ENCODE assay signal across 11 cellular contexts in genomic region chr3:52684184-52684583, GRCh38. TPM values are rescaled to one million over a fixed set of nuclear protein-coding genes. Genes with fewer than 3 reads are reported as not detected.
DNase-seq lines count a peak whose midpoint lies in the region; ATAC-seq and TF ChIP-seq lines count a peak whose summit lies in the region.
"Had no signal": no experiment of that assay in that cellular context is flagged by ENCODE, and none has a peak within 500 bp of the region (broad histone marks: within the 10 kb centered on the region; RNA-seq: fewer than 3 reads in every experiment).

No MANE protein-coding gene starts in this region.

- TF ChIP-seq CTCF in brain (conservative IDR thresholded peaks at IDR 0.05), result no peak

- H3K27ac Mint-ChIP-seq in brain, result peak overlapping the region; percentile 94 to 99 (median 96)
- H3K27ac Mint-ChIP-seq in naive B cell, result peak overlapping the region in 5 of 6 donors; percentile 96 to 99 (median 98)

- H3K27ac ChIP-seq in ACC112 (ENCODE audit: low read depth, low read length) (peak overlapping the region; percentile 78), HUES64 (ENCODE audit: low read depth, low read length) (no peak overlapping the region)

- H3K9me3 ChIP-seq in HUES64 (ENCODE audit: insufficient read depth, low read depth, low read length), result no peaks in the 10 kb centered on the region
- H3K9me3 ChIP-seq: tibial nerve had no signal

- no peak for DNase-seq in naive B cell
- no peak for DNase-seq in NK-92 treated with Interleukin-12 subunit alpha and Interleukin-12 subunit beta, amount 100 ng/mL, for 24 hours (lab: John Stamatoyannopoulos, UW)
- DNase-seq in SHP77 treated with DMSO at 0.1 percent for 48 hours (lab: John Stamatoyannopoulos, UW), result no peak
- DNase-seq in NAMALWA (ENCODE audit: low spot score), result no peak
- DNase-seq: DMS79, NCI-H524 had no signal

- H3K36me3 ChIP-seq in ACC112 (ENCODE audit: insufficient read depth, low read length), result peaks cover 37% of the 10 kb centered on the region
- H3K36me3 ChIP-seq in HUES64 (ENCODE audit: insufficient read depth, low read length), result peaks cover 54% of the 10 kb centered on the region

- H3K36me3 Mint-ChIP-seq in brain (peaks cover 52% of the 10 kb centered on the region), naive B cell (peaks cover 6 to 13% of the 10 kb centered on the region in 2 donors)

- peak overlapping the region; percentile 99; the same call in 1 of the 2 replicates for H3K9ac ChIP-seq in HUES64 (ENCODE audit: low read depth, low read length)

- 81% methylated on average over 3 of the region's 5 CpGs for WGBS in HUES64

- H3K27me3 Mint-ChIP-seq in brain (peaks cover 14% of the 10 kb centered on the region), naive B cell (no peaks in the 10 kb centered on the region)

- peak overlapping the region; percentile 80 for H3K4me3 ChIP-seq in ACC112 (ENCODE audit: low read depth, low read length)
- peak overlapping the region; percentile 91 for H3K4me3 ChIP-seq in HUES64 (ENCODE audit: low read length)

- no peak overlapping the region for H2AFZ ChIP-seq in ACC112 (ENCODE audit: low read length, unreplicated experiment)

- H3K4me3 Mint-ChIP-seq in brain, result peak overlapping the region; percentile 90 to 96 (median 94)
- H3K4me3 Mint-ChIP-seq in naive B cell, result peak overlapping the region in 5 of 8 donors; percentile 52 to 99 (median 88)

- no peak for ATAC-seq in naive B cell (ENCODE audit: low read depth in 2 of 2)
- ATAC-seq in HG02588 (IDR thresholded peaks at IDR 0.05; ENCODE audit: unreplicated experiment), result no peak

- no peaks in the 10 kb centered on the region for H3K27me3 ChIP-seq in ACC112 (ENCODE audit: insufficient read depth, low read length)
- no peaks in the 10 kb centered on the region for H3K27me3 ChIP-seq in HUES64 (ENCODE audit: insufficient read depth, low read length)
- H3K27me3 ChIP-seq: tibial nerve had no signal

- H3K4me1 Mint-ChIP-seq in brain (peaks cover 85% of the 10 kb centered on the region), naive B cell (peaks cover 13 to 56% (median 27%) of the 10 kb centered on the region in 3 donors)

- H3K9me3 Mint-ChIP-seq in brain (peaks cover 0 to 5% (median 0%) of the 10 kb centered on the region in 5 experiments), naive B cell (no peaks in the 10 kb centered on the region)

- peaks cover 91% of the 10 kb centered on the region for H3K79me2 ChIP-seq in ACC112 (ENCODE audit: control insufficient read depth, insufficient read depth, low read length, unreplicated experiment)

- H3K4me1 ChIP-seq in ACC112 (ENCODE audit: control insufficient read depth, insufficient read depth, low read length, unreplicated experiment) (peaks cover 62% of the 10 kb centered on the region), HUES64 (ENCODE audit: insufficient read depth, low read length) (peaks cover 27% of the 10 kb centered on the region)

RNA-seq across cellular contexts. Expression of gene PBRM1, which starts 1.5 kb away (rescaled TPM):
- polyA plus RNA-seq in HUES64 (2013, experiment 1 of 2), result 53.2 TPM
- 45.8 TPM for polyA plus RNA-seq in HUES64 (2013, experiment 2 of 2)
- polyA plus RNA-seq in brain (ENCODE audit: insufficient read depth, low read depth, low replicate concordance) (27.5 TPM), naive B cell (ENCODE audit: low read depth in 6 of 6) (100 to 1,000 TPM in 3 of 6 donors, 10 to 100 TPM in 3; 88.7 to 133 (median 95.8) TPM)

RNA-seq across cellular contexts. Expression of gene GNL3, which starts 1.6 kb away (rescaled TPM):
- polyA plus RNA-seq in HUES64 (2013, experiment 1 of 2), result 167 TPM
- 155 TPM for polyA plus RNA-seq in HUES64 (2013, experiment 2 of 2)
- polyA plus RNA-seq in brain (ENCODE audit: insufficient read depth, low read depth, low replicate concordance) (13.4 TPM), naive B cell (ENCODE audit: low read depth in 6 of 6) (10 to 100 TPM; 39.2 to 63.8 (median 58.2) TPM)

RNA-seq across cellular contexts. Expression of gene GLT8D1, which starts 21.4 kb away (rescaled TPM):
- polyA plus RNA-seq in HUES64 (2013, experiment 1 of 2), result 34.7 TPM
- 52.9 TPM for polyA plus RNA-seq in HUES64 (2013, experiment 2 of 2)
- polyA plus RNA-seq in brain (ENCODE audit: insufficient read depth, low read depth, low replicate concordance) (29.4 TPM), naive B cell (ENCODE audit: low read depth in 6 of 6) (10 to 100 TPM; 26.5 to 57.9 (median 41.4) TPM)

RNA-seq across cellular contexts. Expression of gene SPCS1, which starts 21.7 kb away (rescaled TPM):
- 126 TPM for polyA plus RNA-seq in HUES64 (2013, experiment 1 of 2)
- polyA plus RNA-seq in HUES64 (2013, experiment 2 of 2), result 132 TPM
- polyA plus RNA-seq in brain (ENCODE audit: insufficient read depth, low read depth, low replicate concordance) (130 TPM), naive B cell (ENCODE audit: low read depth in 6 of 6) (100 to 1,000 TPM; 312 to 425 (median 327) TPM)
